ENCODE assay signal across 8 cellular contexts in the genomic region with DNA sequence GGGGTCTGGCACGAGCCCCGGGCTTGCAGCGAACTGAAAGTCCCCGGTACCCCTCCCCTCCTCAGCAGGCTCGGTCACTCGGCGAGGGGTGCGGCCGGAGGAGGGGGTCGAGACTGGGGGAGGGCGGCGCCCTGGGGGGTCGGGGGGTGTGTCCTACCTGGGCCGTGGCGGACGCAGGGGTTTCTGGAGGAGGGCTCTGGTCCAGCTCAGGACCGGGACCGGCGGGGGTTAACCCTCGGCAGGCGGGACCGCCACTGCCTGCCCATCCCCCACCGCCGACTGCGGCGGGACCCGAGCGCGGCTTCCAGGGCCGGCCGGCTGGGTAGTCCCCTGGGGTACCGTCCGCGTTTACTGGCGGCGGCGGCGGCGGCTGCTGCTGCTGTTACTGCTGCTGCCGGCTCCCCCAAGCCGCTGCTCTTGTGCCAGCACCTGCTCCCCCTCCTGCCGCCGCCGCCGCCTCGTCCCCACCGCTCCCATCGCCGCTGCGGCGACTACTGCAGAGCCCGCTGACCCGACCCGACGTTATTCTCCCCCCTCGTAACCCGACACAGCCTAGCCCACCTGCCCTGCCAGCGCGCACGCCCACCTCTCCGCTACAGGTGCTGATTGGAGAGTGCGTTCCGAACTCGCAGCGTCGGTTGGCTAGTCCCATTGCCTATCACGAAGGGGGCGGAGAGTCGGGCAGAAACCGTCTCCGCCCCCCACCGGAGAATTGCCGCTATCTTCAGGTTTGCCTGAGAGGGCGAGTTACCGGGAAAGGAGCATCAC. TPM values are rescaled to one million over a fixed set of nuclear protein-coding genes. Genes with fewer than 3 reads are reported as not detected.
DNase-seq lines count a peak whose midpoint lies in the region; ATAC-seq and TF ChIP-seq lines count a peak whose summit lies in the region.

A gene (minus strand): TSS at position 498 of the 768 bp plus-strand sequence. CDS start 42,161 bp downstream, outside the sequence.

- H3K4me3 ChIP-seq in prostate gland: peak within 1 kb of the TSS; percentile 96 to 98
- H3K4me3 ChIP-seq in urinary bladder (ENCODE audit: low read depth, low read length): peak within 1 kb of the TSS; percentile 96

- H3K36me3 Mint-ChIP-seq in T-helper 1 cell treated with Interleukin-12 subunit alpha and Interleukin-12 subunit beta and Interleukin-4 antibody, amounts not matched to agents 30 μg/mL and 1 μg/mL, for 36 hours (ENCODE audit: low read depth): no peaks in the 10 kb centered on the region

- no peaks in the 10 kb centered on the region for H3K27me3 Mint-ChIP-seq in T-helper 1 cell treated with Interleukin-12 subunit alpha and Interleukin-12 subunit beta and Interleukin-4 antibody, amounts not matched to agents 30 μg/mL and 1 μg/mL, for 36 hours (ENCODE audit: low read depth)

- H3K27ac ChIP-seq in prostate gland: peak within 1 kb of the TSS; percentile 95 to 97
- H3K27ac ChIP-seq in urinary bladder (ENCODE audit: low read depth): peak within 1 kb of the TSS; percentile 86

- H3K9me3 ChIP-seq in prostate gland: no peaks in the 10 kb centered on the region

- in situ Hi-C loops in GM13977 (cut with MboI; ENCODE audit: low pct_unique_long_range_greater_than_20kb, low sequenced_read_pairs, unreplicated experiment): no loop called here

- no peaks in the 10 kb centered on the region for H3K9me3 Mint-ChIP-seq in T-helper 1 cell treated with Interleukin-12 subunit alpha and Interleukin-12 subunit beta and Interleukin-4 antibody, amounts not matched to agents 30 μg/mL and 1 μg/mL, for 36 hours

- H3K4me1 Mint-ChIP-seq in T-helper 1 cell treated with Interleukin-12 subunit alpha and Interleukin-12 subunit beta and Interleukin-4 antibody, amounts not matched to agents 30 μg/mL and 1 μg/mL, for 36 hours (ENCODE audit: low read depth): peaks cover 26% of the 10 kb centered on the region

- peak; percentile 76 for ATAC-seq in HG02884 (IDR thresholded peaks at IDR 0.05; ENCODE audit: unreplicated experiment)
- peak; percentile 99 for ATAC-seq in left ventricle myocardium superior

- intact Hi-C loops in left ventricle myocardium superior (cut with micrococcal nuclease): no loop called here
- intact Hi-C loops in prostate gland (cut with DNase I): loop anchor here (10.0 kb wide), 1 partner anchor 186 kb away; a partner anchor contains a TSS

- H3K4me1 ChIP-seq in prostate gland (replicated peaks) (no peaks in the 10 kb centered on the region), urinary bladder (ENCODE audit: insufficient read depth) (no peaks in the 10 kb centered on the region)

- H3K4me3 Mint-ChIP-seq in T-helper 1 cell treated with Interleukin-12 subunit alpha and Interleukin-12 subunit beta and Interleukin-4 antibody, amounts not matched to agents 30 μg/mL and 1 μg/mL, for 36 hours: peak within 1 kb of the TSS; percentile 97

- H3K27me3 ChIP-seq in prostate gland (replicated peaks; ENCODE audit: insufficient read depth): no peaks in the 10 kb centered on the region

- peak; percentile 87 for TF ChIP-seq POLR2A in prostate gland (IDR thresholded peaks at IDR 0.05)

- WGBS in prostate gland: 1% methylated on average over 57 of the region's 75 CpGs
- WGBS in urinary bladder: under 1% methylated on average over 75 of the region's 75 CpGs

- H3K27ac Mint-ChIP-seq in T-helper 1 cell treated with Interleukin-12 subunit alpha and Interleukin-12 subunit beta and Interleukin-4 antibody, amounts not matched to agents 30 μg/mL and 1 μg/mL, for 36 hours: peak within 1 kb of the TSS; percentile 92

- no peak for TF ChIP-seq CTCF in GM13977 (IDR thresholded peaks at IDR 0.05; ENCODE audit: extremely low read depth, insufficient read depth, missing control alignments)
- peak; percentile 12 to 58 (median 36) for TF ChIP-seq CTCF in prostate gland (IDR thresholded peaks at IDR 0.05)

- no peaks in the 10 kb centered on the region for H3K36me3 ChIP-seq in prostate gland
- H3K36me3 ChIP-seq in urinary bladder (ENCODE audit: insufficient read depth): no peaks in the 10 kb centered on the region

- DNase-seq in GM13977 (ENCODE audit: low spot score) (peak; percentile 92), NCI-H1694 (lab: John Stamatoyannopoulos, UW) (peak; percentile 96), amygdala (lab: John Stamatoyannopoulos, UW) (peak; percentile 45 to 99 (median 97)), left ventricle myocardium superior (peak; percentile 98), prostate gland (ENCODE audit: low spot score) (peak; percentile 99)

RNA-seq across cellular contexts. Expression of the gene that starts here (rescaled TPM):
- total RNA-seq in left ventricle myocardium superior (20.9 TPM), prostate gland (10 to 100 TPM; 20.4 to 30.3 TPM), urinary bladder (20.5 TPM)
- 7.7 TPM for polyA plus RNA-seq in urinary bladder

Comparison
In these comparisons a context has a peak if more than half of its experiments do, and no peak if none do; other contexts are left out.
1. Peak in every context shown above with its lines: DNase-seq, ATAC-seq, H3K4me3 ChIP-seq and H3K27ac ChIP-seq.